In the genomic region with DNA sequence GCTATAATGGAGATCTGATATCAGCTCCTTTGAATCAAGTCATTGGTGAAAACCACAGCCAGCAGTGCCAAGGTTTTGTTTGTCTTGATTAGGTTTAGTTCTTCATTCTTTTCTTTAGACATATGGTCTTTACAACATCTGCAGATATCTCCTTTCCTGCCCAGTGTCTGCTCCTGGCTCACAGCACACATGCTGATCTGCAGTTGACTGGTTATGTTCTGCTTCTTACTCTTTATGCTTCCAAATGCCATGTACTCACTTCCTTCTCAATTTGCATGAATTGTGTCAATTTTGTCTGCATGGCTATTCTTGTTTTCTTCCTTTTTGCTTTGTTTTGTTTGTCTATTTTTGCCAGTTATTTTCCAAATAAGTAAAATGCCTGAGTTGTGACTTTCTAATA, we compare ENCODE assay signal across 12 cellular contexts. TPM values are rescaled to one million over a fixed set of nuclear protein-coding genes. Genes with fewer than 3 reads are reported as not detected.
DNase-seq lines count a peak whose midpoint lies in the region; TF ChIP-seq lines count a peak whose summit lies in the region.
"Had no signal": no experiment of that assay in that cellular context is flagged by ENCODE, and none has a peak within 500 bp of the region (broad histone marks: within the 10 kb centered on the region; RNA-seq: fewer than 3 reads in every experiment).

No MANE protein-coding gene starts in this region.

- intact Hi-C loops in esophagus squamous epithelium (cut with DNase I): no loop called here

- TF ChIP-seq POLR2A in GM18526 (IDR thresholded peaks at IDR 0.05; ENCODE audit: extremely low read depth, insufficient read length): peak; percentile 23
- TF ChIP-seq POLR2A in esophagus squamous epithelium (IDR thresholded peaks at IDR 0.05): peak in 1 of 4 donors; percentile 50

- H3K79me2 ChIP-seq in OCI-LY1 (ENCODE audit: insufficient read depth, low read length): peaks cover 51% of the 10 kb centered on the region

- H3K27me3 ChIP-seq in BLaER1 (no peaks in the 10 kb centered on the region), OCI-LY1 (ENCODE audit: insufficient read depth, low read length) (no peaks in the 10 kb centered on the region), esophagus squamous epithelium (no peaks in the 10 kb centered on the region)

- no peak for TF ChIP-seq CTCF in OCI-LY1 (IDR thresholded peaks at IDR 0.05; ENCODE audit: low read length)
- no peak for TF ChIP-seq CTCF in esophagus squamous epithelium (IDR thresholded peaks at IDR 0.05)
- TF ChIP-seq CTCF in GM20000 (IDR thresholded peaks at IDR 0.05; ENCODE audit: extremely low read depth, missing control alignments): no peak

- H3K36me3 ChIP-seq in BLaER1: peaks cover 48% of the 10 kb centered on the region
- peaks cover 20% of the 10 kb centered on the region for H3K36me3 ChIP-seq in OCI-LY1 (ENCODE audit: insufficient read depth, low read length)
- H3K36me3 ChIP-seq in esophagus squamous epithelium: no peaks in the 10 kb centered on the region

- H3K4me1 ChIP-seq in BLaER1 (peaks cover 89% of the 10 kb centered on the region), OCI-LY1 (ENCODE audit: insufficient read depth, low read length, severe bottlenecking) (peaks cover 84% of the 10 kb centered on the region), esophagus squamous epithelium (peaks cover 24 to 84% (median 50%) of the 10 kb centered on the region in 3 donors)

- H3K9ac ChIP-seq in BLaER1 (no peak overlapping the region), OCI-LY1 (ENCODE audit: low read length) (peak overlapping the region; percentile 57; the same call in 1 of the 2 replicates)

- H4K20me1 ChIP-seq in BLaER1 (peaks cover 29% of the 10 kb centered on the region; the same call in 1 of the 2 replicates), OCI-LY1 (ENCODE audit: insufficient read depth, low read length) (no peaks in the 10 kb centered on the region)

- H3K4me3 ChIP-seq in BLaER1: no peak overlapping the region
- H3K4me3 ChIP-seq in OCI-LY1 (ENCODE audit: low read depth, low read length, poor library complexity, severe bottlenecking): peak overlapping the region; percentile 49
- H3K4me3 ChIP-seq in esophagus squamous epithelium: no peak overlapping the region

- H3K27ac ChIP-seq in BLaER1 (0 out of 2 replicates have a peak overlapping the region, but pooled peaks have one; percentile 1), OCI-LY1 (ENCODE audit: low read depth, low read length, poor library complexity, severe bottlenecking) (peak overlapping the region; percentile 73), esophagus squamous epithelium (peak overlapping the region; percentile 11 to 67 (median 61))

- H3K9me3 ChIP-seq in BLaER1: no peaks in the 10 kb centered on the region; the same call in 1 of the 2 replicates
- H3K9me3 ChIP-seq in OCI-LY1 (ENCODE audit: low read length): no peaks in the 10 kb centered on the region
- H3K9me3 ChIP-seq in esophagus squamous epithelium: no peaks in the 10 kb centered on the region

- DNase-seq in esophagus squamous epithelium (lab: John Stamatoyannopoulos, UW) (no peak), AG08395 (ENCODE audit: low spot score) (no peak), GM20000 (ENCODE audit: low spot score) (no peak), hypothalamus (lab: John Stamatoyannopoulos, UW) (no peak), activated gamma-delta T cell treated with Interleukin-2 at 50 U/mL for 16 hours (no peak)
- DNase-seq: DMS153, kidney glomerular epithelial cell, NCI-H1930 had no signal

- H3K9me2 ChIP-seq in OCI-LY1 (ENCODE audit: low read depth, low read length): no peaks in the 10 kb centered on the region

- H2AFZ ChIP-seq in OCI-LY1 (ENCODE audit: low read length): no peak overlapping the region

- H3F3A ChIP-seq in OCI-LY1 (ENCODE audit: insufficient read depth, low read length): peaks cover 5% of the 10 kb centered on the region; the same call in 1 of the 2 replicates

- peak overlapping the region; percentile 92 for H3K4me2 ChIP-seq in BLaER1
- peak overlapping the region; percentile 84 for H3K4me2 ChIP-seq in OCI-LY1 (ENCODE audit: low read length)

RNA-seq across cellular contexts. Expression of a gene that starts 8.0 kb away (rescaled TPM):
- total RNA-seq in esophagus squamous epithelium: 1 to 10 TPM; 3.2 to 9.0 (median 5.5) TPM
- total RNA-seq: epithelial cell of proximal tubule had no signal

Comparison
In these comparisons a context has a peak if more than half of its experiments do, and no peak if none do; other contexts are left out.
1. H3K27ac ChIP-seq: peak in every context shown above with its lines; median percentile 73 in OCI-LY1; 61 in esophagus squamous epithelium; 1 in BLaER1.